Comparison of ENCODE assay signal across 30 cellular contexts in genomic region chr4:95059630-95060029, GRCh38.
A peak's percentile ranks its signal among the peaks of the same experiment; 100 is the strongest.
DNase-seq lines count a peak whose midpoint lies in the region; ATAC-seq, FAIRE-seq and TF ChIP-seq lines count a peak whose summit lies in the region.
"Had no signal": no experiment of that assay in that cellular context is flagged by ENCODE, and none has a peak within 500 bp of the region (broad histone marks: within the 10 kb centered on the region; RNA-seq: fewer than 3 reads in every experiment).

No MANE protein-coding gene starts in this region.

- no peaks in the 10 kb centered on the region for H3K27me3 Mint-ChIP-seq in MCF 10A (ENCODE audit: insufficient read depth, unreplicated experiment)
- H3K27me3 Mint-ChIP-seq in natural killer cell (ENCODE audit: low read depth in 2 of 2) = no peaks in the 10 kb centered on the region

- H3K9me3 ChIP-seq in mammary epithelial cell (replicated peaks; ENCODE audit: insufficient read depth, low read length) (no peaks in the 10 kb centered on the region), osteoblast (ENCODE audit: low read depth, low read length) (no peaks in the 10 kb centered on the region)
- H3K9me3 ChIP-seq: BLaER1, left ventricle myocardium inferior, Peyer's patch, SJCRH30, tibial nerve had no signal

- dilution Hi-C loops in mammary epithelial cell (cut with HindIII; ENCODE audit: low sequenced_read_pairs) = no loop called here

- BruUV-seq in MCF 10A (replicated peaks; lab: Mats Ljungman, UMichigan) (no TSS peak), mammary epithelial cell (replicated peaks; lab: Mats Ljungman, UMichigan) (no TSS peak)

- in situ Hi-C loops in mammary epithelial cell (cut with MboI; ENCODE audit: low sequenced_read_pairs in 2 of 2) = no loop called here

- no peaks in the 10 kb centered on the region for H3K4me1 ChIP-seq in mammary epithelial cell (ENCODE audit: insufficient read depth, low read length)
- H3K4me1 ChIP-seq in osteoblast (ENCODE audit: insufficient read depth, low read length) = no peaks in the 10 kb centered on the region
- H3K4me1 ChIP-seq: Peyer's patch had no signal

- peak; percentile 64 for FAIRE-seq in bronchial epithelial cell (lab: Jason Lieb, UNC)
- FAIRE-seq: HepG2 had no signal

- H3K27ac Mint-ChIP-seq in MCF 10A (ENCODE audit: low read depth, unreplicated experiment) (no peak overlapping the region), natural killer cell (no peak overlapping the region)
- H3K27ac Mint-ChIP-seq: activated naive CD4-positive, alpha-beta T cell treated with anti-CD3 and anti-CD28 coated beads for 36 hours; activated T-cell treated with anti-CD3 and anti-CD28 coated beads, Interleukin-2, amount 50 U/mL, for 72 hours; endodermal cell; GM23338 had no signal

- no peaks in the 10 kb centered on the region for H4K20me1 ChIP-seq in mammary epithelial cell (ENCODE audit: insufficient read depth, low read length)
- H4K20me1 ChIP-seq in osteoblast (ENCODE audit: insufficient read depth, low read length) = no peaks in the 10 kb centered on the region
- H4K20me1 ChIP-seq: BLaER1 had no signal

- H2AFZ ChIP-seq in mammary epithelial cell (ENCODE audit: low read depth, low read length) (no peak overlapping the region), osteoblast (ENCODE audit: low read length) (no peak overlapping the region)
- H2AFZ ChIP-seq: GM23338 had no signal

- DNase-seq in MCF 10A (ENCODE audit: unreplicated experiment) = peak; percentile 27
- no peak for DNase-seq in mammary epithelial cell
- DNase-seq in bronchial epithelial cell (ENCODE audit: low read depth) = no peak
- peak; percentile 47 for DNase-seq in fibroblast of the conjunctiva (ENCODE audit: low read depth)
- no peak for DNase-seq in natural killer cell
- no peak for DNase-seq in A172 (ENCODE audit: low spot score)
- DNase-seq in glomerular visceral epithelial cell (ENCODE audit: extremely low spot score) = no peak
- DNase-seq in osteoblast (ENCODE audit: insufficient read length, low spot score, missing footprints) = no peak
- DNase-seq: activated CD4-positive, alpha-beta T cell treated with anti-CD3 and anti-CD28 coated beads for 48 hours; activated naive CD4-positive, alpha-beta T cell treated with anti-CD3 and anti-CD28 coated beads for 36 hours; activated T-cell treated with anti-CD3 and anti-CD28 coated beads, Interleukin-2, amount 50 U/mL, for 72 hours; anterior cingulate cortex; endodermal cell; left ventricle myocardium inferior; NCI-H1105 treated with DMSO at 0.1 percent for 48 hours; NCI-H2081 treated with DMSO at 0.1 percent for 48 hours; NCI-H510A; NK-92 treated with Interleukin-12 subunit alpha and Interleukin-12 subunit beta, amount 100 ng/mL, for 24 hours; Peyer's patch; stimulated activated CD4-positive, alpha-beta T cell treated with anti-CD3 and anti-CD28 coated beads, Interleukin-4, amount 100 ng/mL, for 24 hours; stimulated activated naive CD4-positive, alpha-beta T cell treated with Interleukin-2 at 50 U/mL for 16 hours; T-helper 2 cell had no signal

- intact Hi-C loops in MCF 10A (cut with micrococcal nuclease) = no loop called here
- intact Hi-C loops in mammary epithelial cell (cut with micrococcal nuclease) = no loop called here
- intact Hi-C loops in natural killer cell (cut with micrococcal nuclease) = no loop called here

- H3K4me1 Mint-ChIP-seq in MCF 10A (ENCODE audit: insufficient read depth, unreplicated experiment) = peaks cover 10% of the 10 kb centered on the region
- H3K4me1 Mint-ChIP-seq in natural killer cell = no peaks in the 10 kb centered on the region

- no peak overlapping the region for H3K27ac ChIP-seq in mammary epithelial cell (ENCODE audit: insufficient read depth, low read depth, low read length)
- no peak overlapping the region for H3K27ac ChIP-seq in osteoblast (ENCODE audit: low read depth, low read length)
- H3K27ac ChIP-seq: 22Rv1, BLaER1, HL-60, left ventricle myocardium inferior, Peyer's patch, tibial nerve had no signal

- CTCF ChIA-PET in MCF 10A (lab: Yijun Ruan, JAX) (no interaction called here), mammary epithelial cell (lab: Charles Lee; ENCODE audit: low non-redundant PET) (no interaction called here)

- no peaks in the 10 kb centered on the region for H3K79me2 ChIP-seq in mammary epithelial cell (ENCODE audit: insufficient read depth, low read length)
- H3K79me2 ChIP-seq in osteoblast (ENCODE audit: insufficient read depth, low read length) = no peaks in the 10 kb centered on the region

- H3K27me3 ChIP-seq in mammary epithelial cell (ENCODE audit: insufficient read depth, low read length) = no peaks in the 10 kb centered on the region
- H3K27me3 ChIP-seq in bronchial epithelial cell (ENCODE audit: control insufficient read depth, insufficient read depth, low read length) = no peaks in the 10 kb centered on the region
- no peaks in the 10 kb centered on the region for H3K27me3 ChIP-seq in osteoblast (ENCODE audit: insufficient read depth, low read length)
- H3K27me3 ChIP-seq: BLaER1, Peyer's patch, SJCRH30, tibial nerve had no signal

- H3K36me3 Mint-ChIP-seq in MCF 10A (ENCODE audit: insufficient read depth, unreplicated experiment) (peaks cover 6% of the 10 kb centered on the region), natural killer cell (no peaks in the 10 kb centered on the region)

- no peak for ATAC-seq in natural killer cell
- ATAC-seq: activated T-cell treated with anti-CD3 and anti-CD28 coated beads, Interleukin-2, amount 50 U/mL, for 72 hours; GM23338; HepG2 had no signal

- no peaks in the 10 kb centered on the region for H3K36me3 ChIP-seq in mammary epithelial cell (ENCODE audit: insufficient read depth, low read length)
- H3K36me3 ChIP-seq in bronchial epithelial cell (ENCODE audit: control insufficient read depth, insufficient read depth, low read length) = no peaks in the 10 kb centered on the region
- no peaks in the 10 kb centered on the region for H3K36me3 ChIP-seq in osteoblast (ENCODE audit: insufficient read depth, low read length)
- H3K36me3 ChIP-seq: BLaER1, left ventricle myocardium inferior, Peyer's patch, SJCRH30, tibial nerve had no signal

- H3K4me2 ChIP-seq in mammary epithelial cell (ENCODE audit: insufficient read depth, low read depth, low read length) (no peak overlapping the region), osteoblast (ENCODE audit: insufficient read depth, low read length) (no peak overlapping the region)
- H3K4me2 ChIP-seq: GM23338 had no signal

- H3K9me3 Mint-ChIP-seq in MCF 10A (ENCODE audit: unreplicated experiment) (no peaks in the 10 kb centered on the region), natural killer cell (no peaks in the 10 kb centered on the region)
- H3K9me3 Mint-ChIP-seq: activated naive CD4-positive, alpha-beta T cell treated with anti-CD3 and anti-CD28 coated beads for 36 hours; activated T-cell treated with anti-CD3 and anti-CD28 coated beads, Interleukin-2, amount 50 U/mL, for 72 hours had no signal

- no peak for TF ChIP-seq CTCF in MCF 10A (IDR thresholded peaks at IDR 0.05; ENCODE audit: unreplicated experiment)
- TF ChIP-seq CTCF in mammary epithelial cell (conservative IDR thresholded peaks at IDR 0.05 in 1 of 2, IDR thresholded peaks at IDR 0.05 in 1 of 2; ENCODE audit: extremely low read depth in 1 of 2, insufficient read depth in 1 of 2, low read depth in 1 of 2, low read length in 2 of 2) = no peak
- no peak for TF ChIP-seq CTCF in bronchial epithelial cell (IDR thresholded peaks at IDR 0.05; ENCODE audit: insufficient read depth, low read length, severe bottlenecking)
- TF ChIP-seq CTCF in natural killer cell (IDR thresholded peaks at IDR 0.05) = no peak
- no peak for TF ChIP-seq CTCF in osteoblast (IDR thresholded peaks at IDR 0.05; ENCODE audit: extremely low read depth, low read depth, low read length)

- H3K9ac ChIP-seq in mammary epithelial cell (ENCODE audit: insufficient read depth, low read length) = no peak overlapping the region
- H3K9ac ChIP-seq: BLaER1 had no signal

- POLR2A ChIA-PET in MCF 10A (lab: Yijun Ruan, JAX) = interaction anchor here (0.6 to 1.0 kb wide), 3 partner anchors 10 to 973 kb away, joined by 3 read pairs; no protein-coding TSS in a partner anchor

- no peak overlapping the region for H3K4me3 Mint-ChIP-seq in MCF 10A (ENCODE audit: unreplicated experiment)
- no peak overlapping the region for H3K4me3 Mint-ChIP-seq in natural killer cell
- H3K4me3 Mint-ChIP-seq: activated naive CD4-positive, alpha-beta T cell treated with anti-CD3 and anti-CD28 coated beads for 36 hours; activated T-cell treated with anti-CD3 and anti-CD28 coated beads, Interleukin-2, amount 50 U/mL, for 72 hours; endodermal cell; GM23338 had no signal

- H3K4me3 ChIP-seq in mammary epithelial cell (replicated peaks in 1 of 3; ENCODE audit: insufficient read depth in 1 of 3, low read depth in 2 of 3, low read length in 3 of 3) = no peak overlapping the region
- H3K4me3 ChIP-seq in bronchial epithelial cell (ENCODE audit: low read depth, low read length) = no peak overlapping the region
- no peak overlapping the region for H3K4me3 ChIP-seq in osteoblast (ENCODE audit: insufficient read depth, low read length)
- H3K4me3 ChIP-seq: BLaER1, coronary artery, GM23338, left ventricle myocardium inferior, Peyer's patch, SJCRH30, tibial nerve had no signal

Comparison
In these comparisons a context has a peak if more than half of its experiments do, and no peak if none do; other contexts are left out.
1. DNase-seq: peak in MCF 10A (single experiment) and fibroblast of the conjunctiva (single experiment); none in mammary epithelial cell (single experiment), bronchial epithelial cell (single experiment), natural killer cell (single experiment), A172 (single experiment), glomerular visceral epithelial cell (single experiment) and osteoblast (single experiment).